In the genomic region with DNA sequence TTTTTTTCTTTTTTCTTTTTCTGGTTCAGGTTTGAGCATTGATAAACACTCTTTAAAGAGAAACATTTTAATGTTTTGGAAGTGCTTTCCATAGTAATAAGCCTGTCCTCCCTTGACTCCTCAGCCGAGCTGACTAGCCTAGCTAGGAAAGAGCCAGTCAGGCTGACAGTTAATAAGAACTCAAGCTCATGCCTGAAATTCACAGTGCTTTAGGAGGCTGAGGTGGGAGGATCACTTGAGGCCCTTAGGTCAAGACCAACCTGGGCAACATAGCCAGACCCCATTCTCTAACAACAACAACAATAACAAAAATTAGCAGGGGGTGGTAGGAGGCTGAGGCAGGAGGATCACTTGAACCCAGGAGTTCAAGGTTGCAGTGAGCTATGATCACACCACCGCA, we compare ENCODE assay signal across 1 cellular context.
TF ChIP-seq lines count a peak whose summit lies in the region.

No MANE protein-coding gene starts in this region.

TF ChIP-seq in IMR-90, 13 proteins besides CTCF, POLR2A, EP300 and RAD21:
- TF ChIP-seq MXI1 (IDR thresholded peaks at IDR 0.05; ENCODE audit: borderline replicate concordance, low read depth, low read length), result no peak
- TF ChIP-seq NFE2L2 (IDR thresholded peaks at IDR 0.05; ENCODE audit: low read depth, low read length), result no peak
- no peak for TF ChIP-seq SMC3 (IDR thresholded peaks at IDR 0.05; ENCODE audit: low read depth, low read length)
- TF ChIP-seq CHD1 (IDR thresholded peaks at IDR 0.05; ENCODE audit: low read depth, low read length), result no peak
- no peak for TF ChIP-seq MAZ (IDR thresholded peaks at IDR 0.05; ENCODE audit: borderline replicate concordance, low read depth, low read length)
- TF ChIP-seq CEBPB (IDR thresholded peaks at IDR 0.05; ENCODE audit: low read depth, low read length), result no peak
- no peak for TF ChIP-seq RFX5 (IDR thresholded peaks at IDR 0.05; ENCODE audit: low read depth, low read length)
- TF ChIP-seq RCOR1 (IDR thresholded peaks at IDR 0.05; ENCODE audit: insufficient replicate concordance, low read length), result no peak
- TF ChIP-seq MAFK (IDR thresholded peaks at IDR 0.05; ENCODE audit: low read depth, low read length), result no peak
- no peak for TF ChIP-seq BHLHE40 (IDR thresholded peaks at IDR 0.05; ENCODE audit: low read depth, low read length)
- no peak for TF ChIP-seq USF2 (IDR thresholded peaks at IDR 0.05; ENCODE audit: low read depth, low read length)
- TF ChIP-seq ELK1 (IDR thresholded peaks at IDR 0.05; ENCODE audit: borderline replicate concordance, low read depth, low read length), result no peak
- TF ChIP-seq FOS (IDR thresholded peaks at IDR 0.05; ENCODE audit: low read depth, low read length), result no peak
